Comparison of ENCODE assay signal across 20 cellular contexts in the genomic region with DNA sequence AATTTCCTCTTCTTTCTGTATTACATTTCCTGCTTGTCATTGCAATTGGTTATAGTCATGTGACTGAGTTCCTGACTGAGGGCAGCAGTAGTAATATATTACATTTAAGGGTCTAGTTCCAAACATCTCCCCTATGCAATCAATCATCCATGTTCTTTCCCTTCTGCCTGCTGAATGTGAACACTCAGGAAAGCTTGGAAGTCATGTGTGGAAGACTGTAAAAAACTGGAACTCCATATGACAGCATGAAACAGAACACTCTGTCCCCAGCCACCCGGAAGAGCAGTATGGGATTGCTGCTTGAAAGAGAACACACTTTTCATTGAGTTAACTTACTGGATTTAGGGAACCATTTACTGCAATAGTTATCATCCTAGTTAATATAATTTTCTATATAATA.
DNase-seq lines count a peak whose midpoint lies in the region; ATAC-seq, FAIRE-seq and TF ChIP-seq lines count a peak whose summit lies in the region.
"Had no signal": no experiment of that assay in that cellular context is flagged by ENCODE, and none has a peak within 500 bp of the region (broad histone marks: within the 10 kb centered on the region; RNA-seq: fewer than 3 reads in every experiment).

No MANE protein-coding gene starts in this region.

- TF ChIP-seq EP300 in SK-N-SH (IDR thresholded peaks at IDR 0.05; ENCODE audit: borderline replicate concordance in 1 of 2, low read depth in 1 of 2, low read length in 1 of 2): no peak

- H3K27me3 ChIP-seq in SK-N-SH (ENCODE audit: insufficient read depth) (no peaks in the 10 kb centered on the region), keratinocyte (ENCODE audit: control insufficient read depth, extremely low read depth, insufficient read depth, low read length) (no peaks in the 10 kb centered on the region), prostate gland (replicated peaks; ENCODE audit: insufficient read depth) (no peaks in the 10 kb centered on the region)
- H3K27me3 ChIP-seq: BLaER1 treated with 17β-estradiol and CSF1 and Interleukin-3, amounts not matched to agents 10 nM and 100 nM had no signal

- H2AFZ ChIP-seq in SK-N-SH (ENCODE audit: low read depth): no peak overlapping the region
- H2AFZ ChIP-seq in keratinocyte (ENCODE audit: control insufficient read depth, low read length): peak overlapping the region; percentile 9

- 0 out of 2 replicates have a peak, but pooled peaks cover 5% of the 10 kb centered on the region for H3K9me2 ChIP-seq in SK-N-SH

- intact Hi-C loops in prostate gland (cut with DNase I): no loop called here
- intact Hi-C loops in left ventricle myocardium superior (cut with micrococcal nuclease): no loop called here

- CTCF ChIA-PET in SK-N-SH (lab: Yijun Ruan, JAX): interaction anchor here (0.6 to 0.8 kb wide), 2 partner anchors 345 to 1254 kb away, joined by 3 read pairs; no protein-coding TSS in a partner anchor

- H3K4me3 ChIP-seq in SK-N-SH (ENCODE audit: low read depth in 2 of 2, low read length in 1 of 2) (no peak overlapping the region), keratinocyte (ENCODE audit: control insufficient read depth in 2 of 3, extremely low read depth in 1 of 3, insufficient read depth in 2 of 3, low read depth in 1 of 3, low read length in 3 of 3) (no peak overlapping the region), prostate gland (no peak overlapping the region)
- H3K4me3 ChIP-seq: BLaER1 treated with 17β-estradiol and CSF1 and Interleukin-3, amounts not matched to agents 10 nM and 100 nM had no signal

- TF ChIP-seq RAD21 in SK-N-SH (IDR thresholded peaks at IDR 0.05; ENCODE audit: low read length): no peak

- no peak for TF ChIP-seq POLR2A in prostate gland (IDR thresholded peaks at IDR 0.05)

- no peaks in the 10 kb centered on the region for H3K9me1 ChIP-seq in keratinocyte (ENCODE audit: control insufficient read depth, extremely low read depth, insufficient read depth, low read length)

- no peak overlapping the region for H3K9ac ChIP-seq in SK-N-SH
- no peak overlapping the region for H3K9ac ChIP-seq in keratinocyte (ENCODE audit: control insufficient read depth, extremely low read depth, insufficient read depth, low read length)
- H3K9ac ChIP-seq: BLaER1 treated with 17β-estradiol and CSF1 and Interleukin-3, amounts not matched to agents 10 nM and 100 nM had no signal

- WGBS in SK-N-SH (ENCODE audit: low lambda C conversion rate): 95% methylated on average over 1 of the region's 1 CpG
- WGBS in prostate gland: 65% methylated on average over 1 of the region's 1 CpG

- no peaks in the 10 kb centered on the region for H3F3A ChIP-seq in SK-N-SH (replicated peaks; ENCODE audit: insufficient read depth)

- FAIRE-seq in keratinocyte (lab: Jason Lieb, UNC): no peak
- FAIRE-seq: D721Med, GM19239, H1 had no signal

- ATAC-seq in SK-N-SH treated with all-trans-retinoic acid at 6 μM for 48 hours: no peak
- ATAC-seq in left ventricle myocardium superior: no peak

- H3K79me2 ChIP-seq in SK-N-SH (ENCODE audit: insufficient read depth): no peaks in the 10 kb centered on the region
- no peaks in the 10 kb centered on the region for H3K79me2 ChIP-seq in keratinocyte (ENCODE audit: control insufficient read depth, insufficient read depth, low read length)

- H3K36me3 ChIP-seq in SK-N-SH (replicated peaks in 1 of 2; ENCODE audit: control insufficient read depth in 1 of 2, insufficient read depth in 2 of 2, low read length in 1 of 2): no peaks in the 10 kb centered on the region
- H3K36me3 ChIP-seq in keratinocyte (ENCODE audit: control insufficient read depth in 2 of 2, extremely low read depth in 1 of 2, insufficient read depth in 2 of 2, low read length in 2 of 2): no peaks in the 10 kb centered on the region
- H3K36me3 ChIP-seq in prostate gland: no peaks in the 10 kb centered on the region
- H3K36me3 ChIP-seq: BLaER1 treated with 17β-estradiol and CSF1 and Interleukin-3, amounts not matched to agents 10 nM and 100 nM had no signal

- H4K20me1 ChIP-seq in SK-N-SH (ENCODE audit: insufficient read depth): no peaks in the 10 kb centered on the region
- H4K20me1 ChIP-seq in keratinocyte (ENCODE audit: control insufficient read depth, extremely low read depth, insufficient read depth, low read length): no peaks in the 10 kb centered on the region
- H4K20me1 ChIP-seq: BLaER1 treated with 17β-estradiol and CSF1 and Interleukin-3, amounts not matched to agents 10 nM and 100 nM had no signal

- H3K4me1 ChIP-seq in SK-N-SH (ENCODE audit: control insufficient read depth in 1 of 2, insufficient read depth in 2 of 2, low read depth in 1 of 2, low read length in 1 of 2): peaks cover 3 to 7% of the 10 kb centered on the region in 2 experiments; a peak in 3 of 4 replicates
- no peaks in the 10 kb centered on the region for H3K4me1 ChIP-seq in keratinocyte (ENCODE audit: control insufficient read depth, extremely low read depth, insufficient read depth, low read length)
- H3K4me1 ChIP-seq in prostate gland (replicated peaks): no peaks in the 10 kb centered on the region

- DNase-seq in SK-N-SH (no peak), NCI-H2171 treated with DMSO at 0.1 percent for 48 hours (lab: John Stamatoyannopoulos, UW) (peak; percentile 81), keratinocyte (ENCODE audit: low read depth, low spot score) (no peak), dedifferentiated amniotic fluid mesenchymal stem cell (ENCODE audit: extremely low spot score) (no peak), prostate gland (ENCODE audit: low spot score) (no peak), left ventricle myocardium superior (no peak)
- DNase-seq: CD4-positive, alpha-beta T cell; NCI-H1105 treated with DMSO at 0.1 percent for 48 hours; NCI-H146; NCI-H1930; NCI-H2107; NCI-H446 treated with DMSO at 0.1 percent for 48 hours; NCI-H526 treated with DMSO at 0.1 percent for 48 hours; SIG-M5 had no signal

- POLR2A ChIA-PET in SK-N-SH (lab: Yijun Ruan, JAX): no interaction called here

- TF ChIP-seq CTCF in SK-N-SH (IDR thresholded peaks at IDR 0.05) (no peak), keratinocyte (optimal IDR thresholded peaks at IDR 0.05 in 1 of 3, IDR thresholded peaks at IDR 0.05 in 1 of 3, conservative IDR thresholded peaks at IDR 0.05 in 1 of 3; ENCODE audit: extremely low read depth in 1 of 3, insufficient read depth in 2 of 3, low read length in 3 of 3) (no peak), prostate gland (IDR thresholded peaks at IDR 0.05) (no peak)

- H3K9me3 ChIP-seq in SK-N-SH: no peaks in the 10 kb centered on the region
- no peaks in the 10 kb centered on the region for H3K9me3 ChIP-seq in keratinocyte (ENCODE audit: control insufficient read depth, low read depth, low read length)
- no peaks in the 10 kb centered on the region for H3K9me3 ChIP-seq in prostate gland
- H3K9me3 ChIP-seq: BLaER1 treated with 17β-estradiol and CSF1 and Interleukin-3, amounts not matched to agents 10 nM and 100 nM had no signal

- H3K27ac ChIP-seq in SK-N-SH (ENCODE audit: low read depth in 2 of 2, low read length in 1 of 2) (peak overlapping the region in 1 of 2 experiments; percentile 60; a peak in 2 of 4 replicates), keratinocyte (ENCODE audit: control insufficient read depth, insufficient read depth, low read length) (no peak overlapping the region), prostate gland (no peak overlapping the region)
- H3K27ac ChIP-seq: BLaER1 treated with 17β-estradiol and CSF1 and Interleukin-3, amounts not matched to agents 10 nM and 100 nM; HL-60 had no signal

- dilution Hi-C loops in keratinocyte (cut with MboI; ENCODE audit: extremely low pct_ligation_motif_present, low sequenced_read_pairs): no loop called here

- no peak overlapping the region for H3K4me2 ChIP-seq in SK-N-SH
- H3K4me2 ChIP-seq in keratinocyte (ENCODE audit: control insufficient read depth, extremely low read depth, insufficient read depth, low read depth, low read length): no peak overlapping the region
- H3K4me2 ChIP-seq: BLaER1 treated with 17β-estradiol and CSF1 and Interleukin-3, amounts not matched to agents 10 nM and 100 nM had no signal

TF ChIP-seq in SK-N-SH, 30 proteins besides CTCF, POLR2A, EP300 and RAD21:
- TF ChIP-seq, protein P1, sequence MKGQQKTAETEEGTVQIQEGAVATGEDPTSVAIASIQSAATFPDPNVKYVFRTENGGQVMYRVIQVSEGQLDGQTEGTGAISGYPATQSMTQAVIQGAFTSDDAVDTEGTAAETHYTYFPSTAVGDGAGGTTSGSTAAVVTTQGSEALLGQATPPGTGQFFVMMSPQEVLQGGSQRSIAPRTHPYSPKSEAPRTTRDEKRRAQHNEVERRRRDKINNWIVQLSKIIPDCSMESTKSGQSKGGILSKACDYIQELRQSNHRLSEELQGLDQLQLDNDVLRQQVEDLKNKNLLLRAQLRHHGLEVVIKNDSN (IDR thresholded peaks at IDR 0.05; ENCODE audit: borderline replicate concordance, low read depth): 0 out of 2 replicates have a peak, but pooled peaks have one; percentile 32
- TF ChIP-seq, protein P2, sequence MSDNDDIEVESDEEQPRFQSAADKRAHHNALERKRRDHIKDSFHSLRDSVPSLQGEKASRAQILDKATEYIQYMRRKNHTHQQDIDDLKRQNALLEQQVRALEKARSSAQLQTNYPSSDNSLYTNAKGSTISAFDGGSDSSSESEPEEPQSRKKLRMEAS (IDR thresholded peaks at IDR 0.05; ENCODE audit: low read depth): no peak

TF ChIP-seq in SK-N-SH treated with all-trans-retinoic acid at 6 μM for 48 hours, 23 proteins besides CTCF, POLR2A, EP300 and RAD21:
- TF ChIP-seq ESRRG (CRISPR knock-in tag; IDR thresholded peaks at IDR 0.05) (no peak), SNAI2 (CRISPR knock-in tag; IDR thresholded peaks at IDR 0.05) (no peak), RARB (CRISPR knock-in tag; IDR thresholded peaks at IDR 0.05) (no peak), PPARA (CRISPR knock-in tag; IDR thresholded peaks at IDR 0.05; ENCODE audit: borderline replicate concordance) (no peak), ZNF70 (CRISPR knock-in tag; IDR thresholded peaks at IDR 0.05) (no peak)
